In genomic region chr19:49430678-49431329, GRCh38 we compare ENCODE assay signal across 9 cellular contexts.
DNase-seq lines count a peak whose midpoint lies in the region; TF ChIP-seq lines count a peak whose summit lies in the region.
"Had no signal": no experiment of that assay in that cellular context is flagged by ENCODE, and none has a peak within 500 bp of the region (broad histone marks: within the 10 kb centered on the region; RNA-seq: fewer than 3 reads in every experiment).

No MANE protein-coding gene starts in this region.

- no peaks in the 10 kb centered on the region for H3K36me3 ChIP-seq in NT2/D1 (ENCODE audit: insufficient read depth, insufficient read length, low read length)
- H3K36me3 ChIP-seq: uterus had no signal

- H3K27ac ChIP-seq in 22Rv1 = peak overlapping the region; percentile 59
- H3K27ac ChIP-seq: uterus had no signal

- H3K4me1 ChIP-seq in NT2/D1 (ENCODE audit: insufficient read depth, insufficient read length) = peaks cover 5% of the 10 kb centered on the region
- H3K4me1 ChIP-seq: uterus had no signal

- H3K9me3 ChIP-seq in NT2/D1 (ENCODE audit: insufficient read depth, low read length) = no peaks in the 10 kb centered on the region
- H3K9me3 ChIP-seq: uterus had no signal

- H3K9ac ChIP-seq in NT2/D1 (ENCODE audit: insufficient read length, low read depth) = peak overlapping the region; percentile 42

- H3K4me3 ChIP-seq in NT2/D1 (ENCODE audit: insufficient read length, low read depth) (no peak overlapping the region), epithelial cell of esophagus (ENCODE audit: low read length) (no peak overlapping the region)
- H3K4me3 ChIP-seq: uterus had no signal

- H3K27me3 ChIP-seq in NT2/D1 (ENCODE audit: insufficient read depth, insufficient read length) = peaks cover 45% of the 10 kb centered on the region

- TF ChIP-seq CTCF in 22Rv1 (IDR thresholded peaks at IDR 0.05) (peak; percentile 58), epithelial cell of esophagus (IDR thresholded peaks at IDR 0.05; ENCODE audit: insufficient read depth, low read depth, low read length, missing control alignments) (peak; percentile 24)

- DNase-seq in ELR (ENCODE audit: low read depth) = peak; percentile 39
- no peak for DNase-seq in NT2/D1 (ENCODE audit: low read depth, low spot score)
- DNase-seq in epithelial cell of esophagus (ENCODE audit: low read depth) = no peak
- no peak for DNase-seq in GF-D8 (lab: John Stamatoyannopoulos, UW)
- DNase-seq in NCI-H2081 (lab: John Stamatoyannopoulos, UW) = no peak
- DNase-seq in superior temporal gyrus (ENCODE audit: extremely low spot score) = no peak
- no peak for DNase-seq in LoVo (ENCODE audit: low spot score)
- DNase-seq: uterus had no signal
